Comparison of ENCODE assay signal across 8 cellular contexts in the genomic region with DNA sequence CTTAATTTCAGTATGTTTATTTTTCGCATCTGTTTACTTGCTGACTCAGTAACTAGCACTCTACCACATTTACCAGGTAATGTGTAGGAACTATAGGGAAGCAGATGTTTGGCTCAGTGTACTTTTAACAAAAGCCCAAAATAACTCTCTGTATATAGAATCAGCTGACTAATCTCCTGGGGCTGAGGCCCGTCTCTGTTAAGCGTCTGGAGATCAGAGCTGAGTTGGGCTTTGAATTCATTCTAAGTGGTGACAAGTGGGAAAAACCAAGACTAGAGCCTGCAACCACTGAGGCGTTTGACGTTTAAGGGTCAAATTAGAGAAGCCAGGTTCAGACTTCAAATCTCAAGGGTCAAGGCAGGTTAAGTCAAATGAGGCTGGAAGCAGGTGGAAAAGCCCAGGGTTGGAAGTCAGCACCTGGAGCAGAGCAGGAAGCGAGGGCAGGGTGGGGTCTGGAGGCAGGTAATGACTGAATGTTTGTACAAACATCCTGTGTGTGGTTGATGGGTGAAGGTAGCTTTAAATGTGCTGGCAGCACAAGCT. TPM values are rescaled to one million over a fixed set of nuclear protein-coding genes. Genes with fewer than 3 reads are reported as not detected.
DNase-seq lines count a peak whose midpoint lies in the region; ATAC-seq, FAIRE-seq and TF ChIP-seq lines count a peak whose summit lies in the region.

No MANE protein-coding gene starts in this region.

- FAIRE-seq in astrocyte (lab: Jason Lieb, UNC): no peak
- FAIRE-seq in frontal cortex (lab: Jason Lieb, UNC): no peak

- peak overlapping the region in 1 of 2 donors; percentile 11 for H3K4me3 Mint-ChIP-seq in activated T-cell treated with anti-CD3 and anti-CD28 coated beads, Interleukin-2, amount 50 U/mL, for 72 hours
- H3K4me3 Mint-ChIP-seq in astrocyte (ENCODE audit: unreplicated experiment): no peak overlapping the region
- H3K4me3 Mint-ChIP-seq in stimulated activated memory B cell treated with anti-CD40 and anti-IgM and Interleukin-4, amounts not matched to agents 10 μg/mL and 1 μg/mL and 100 μg/mL, for 72 hours: peak overlapping the region; percentile 32

- H3K27me3 ChIP-seq in astrocyte (ENCODE audit: insufficient read depth, low read length): no peaks in the 10 kb centered on the region

- H3K4me3 ChIP-seq in astrocyte (ENCODE audit: insufficient read depth, low read depth, low read length): no peak overlapping the region

- H3K27ac ChIP-seq in astrocyte (ENCODE audit: low read depth, low read length): no peak overlapping the region

- no peaks in the 10 kb centered on the region for H3K9me3 Mint-ChIP-seq in activated T-cell treated with anti-CD3 and anti-CD28 coated beads, Interleukin-2, amount 50 U/mL, for 72 hours
- no peaks in the 10 kb centered on the region for H3K9me3 Mint-ChIP-seq in astrocyte (ENCODE audit: unreplicated experiment)
- H3K9me3 Mint-ChIP-seq in stimulated activated memory B cell treated with anti-CD40 and anti-IgM and Interleukin-4, amounts not matched to agents 10 μg/mL and 1 μg/mL and 100 μg/mL, for 72 hours: no peaks in the 10 kb centered on the region

- no peaks in the 10 kb centered on the region for H3K79me2 ChIP-seq in astrocyte (ENCODE audit: insufficient read depth, low read length)

- H3K36me3 Mint-ChIP-seq in activated T-cell treated with anti-CD3 and anti-CD28 coated beads, Interleukin-2, amount 50 U/mL, for 72 hours (ENCODE audit: insufficient read depth in 2 of 2): no peaks in the 10 kb centered on the region
- no peaks in the 10 kb centered on the region for H3K36me3 Mint-ChIP-seq in astrocyte (ENCODE audit: low read depth, unreplicated experiment)
- H3K36me3 Mint-ChIP-seq in stimulated activated memory B cell treated with anti-CD40 and anti-IgM and Interleukin-4, amounts not matched to agents 10 μg/mL and 1 μg/mL and 100 μg/mL, for 72 hours: no peaks in the 10 kb centered on the region

- H3K9ac ChIP-seq in astrocyte (ENCODE audit: low read length): no peak overlapping the region

- peaks cover 45% of the 10 kb centered on the region for H3K4me1 Mint-ChIP-seq in activated T-cell treated with anti-CD3 and anti-CD28 coated beads, Interleukin-2, amount 50 U/mL, for 72 hours (ENCODE audit: low read depth)
- peaks cover 28% of the 10 kb centered on the region for H3K4me1 Mint-ChIP-seq in astrocyte (ENCODE audit: low read depth, unreplicated experiment)
- H3K4me1 Mint-ChIP-seq in stimulated activated memory B cell treated with anti-CD40 and anti-IgM and Interleukin-4, amounts not matched to agents 10 μg/mL and 1 μg/mL and 100 μg/mL, for 72 hours: peaks cover 51% of the 10 kb centered on the region

- peak; percentile 59 to 62 for ATAC-seq in activated T-cell treated with anti-CD3 and anti-CD28 coated beads, Interleukin-2, amount 50 U/mL, for 72 hours (replicated peaks in 1 of 2)
- ATAC-seq in stimulated activated memory B cell treated with anti-CD40 and anti-IgM and Interleukin-4, amounts not matched to agents 10 μg/mL and 1 μg/mL and 100 μg/mL, for 72 hours: peak; percentile 91
- ATAC-seq in HG03439 (IDR thresholded peaks at IDR 0.05; ENCODE audit: unreplicated experiment) (no peak), HG02970 (IDR thresholded peaks at IDR 0.05; ENCODE audit: low FRiP score, unreplicated experiment) (no peak)

- H3K27me3 Mint-ChIP-seq in activated T-cell treated with anti-CD3 and anti-CD28 coated beads, Interleukin-2, amount 50 U/mL, for 72 hours (ENCODE audit: low read depth): no peaks in the 10 kb centered on the region
- no peaks in the 10 kb centered on the region for H3K27me3 Mint-ChIP-seq in astrocyte (ENCODE audit: low read depth, unreplicated experiment)
- no peaks in the 10 kb centered on the region for H3K27me3 Mint-ChIP-seq in stimulated activated memory B cell treated with anti-CD40 and anti-IgM and Interleukin-4, amounts not matched to agents 10 μg/mL and 1 μg/mL and 100 μg/mL, for 72 hours

- H3K27ac Mint-ChIP-seq in activated T-cell treated with anti-CD3 and anti-CD28 coated beads, Interleukin-2, amount 50 U/mL, for 72 hours: no peak overlapping the region
- no peak overlapping the region for H3K27ac Mint-ChIP-seq in astrocyte (ENCODE audit: unreplicated experiment)
- peak overlapping the region; percentile 36 for H3K27ac Mint-ChIP-seq in stimulated activated memory B cell treated with anti-CD40 and anti-IgM and Interleukin-4, amounts not matched to agents 10 μg/mL and 1 μg/mL and 100 μg/mL, for 72 hours

- no peak for DNase-seq in activated T-cell treated with anti-CD3 and anti-CD28 coated beads, Interleukin-2, amount 50 U/mL, for 72 hours
- no peak for DNase-seq in activated T-cell treated with anti-CD3 and anti-CD28 coated beads, Interleukin-2, amount 50 U/mL, for 48 hours
- DNase-seq in NCI-H2081 treated with DMSO at 0.1 percent for 48 hours (lab: John Stamatoyannopoulos, UW): peak; percentile 66
- DNase-seq in astrocyte (ENCODE audit: low read depth): peak; percentile 34
- DNase-seq in frontal cortex (ENCODE audit: low spot score in 2 of 2): no peak

- no peaks in the 10 kb centered on the region for H3K9me3 ChIP-seq in astrocyte (ENCODE audit: insufficient read depth, low read depth, low read length)

- H4K20me1 ChIP-seq in astrocyte (ENCODE audit: insufficient read depth, low read length): no peaks in the 10 kb centered on the region

- no peaks in the 10 kb centered on the region for H3K36me3 ChIP-seq in astrocyte (ENCODE audit: insufficient read depth, low read length)

- no peak overlapping the region for H2AFZ ChIP-seq in astrocyte (ENCODE audit: low read depth, low read length)

- peaks cover 31% of the 10 kb centered on the region for H3K4me1 ChIP-seq in astrocyte (ENCODE audit: insufficient read depth, low read length)

- no peak for TF ChIP-seq CTCF in astrocyte (IDR thresholded peaks at IDR 0.05; ENCODE audit: insufficient read depth, low read depth, low read length)

- no peak overlapping the region for H3K4me2 ChIP-seq in astrocyte (ENCODE audit: low read length)

RNA-seq across cellular contexts. Expression of a gene that starts 56.8 kb away (rescaled TPM):
- total RNA-seq in activated T-cell treated with anti-CD3 and anti-CD28 coated beads, Interleukin-2, amount 50 U/mL, for 72 hours: 10 to 100 TPM; 43.9 to 50.7 TPM
- total RNA-seq in astrocyte: 12.5 and 15.7 TPM in 2 replicates
- total RNA-seq in frontal cortex: 66.0 TPM

Comparison
In these comparisons a context has a peak if more than half of its experiments do, and no peak if none do; other contexts are left out.
1. ATAC-seq: peak in activated T-cell treated with anti-CD3 and anti-CD28 coated beads, Interleukin-2, amount 50 U/mL, for 72 hours (2 of 2) and stimulated activated memory B cell treated with anti-CD40 and anti-IgM and Interleukin-4, amounts not matched to agents 10 μg/mL and 1 μg/mL and 100 μg/mL, for 72 hours (single experiment); none in HG03439 (single experiment) and HG02970 (single experiment).
2. DNase-seq: peak in NCI-H2081 treated with DMSO at 0.1 percent for 48 hours (single experiment) and astrocyte (single experiment); none in activated T-cell treated with anti-CD3 and anti-CD28 coated beads, Interleukin-2, amount 50 U/mL, for 72 hours (0 of 2), activated T-cell treated with anti-CD3 and anti-CD28 coated beads, Interleukin-2, amount 50 U/mL, for 48 hours (0 of 2) and frontal cortex (0 of 2).